9 cellular contexts compared by ENCODE assay signal in the genomic region with DNA sequence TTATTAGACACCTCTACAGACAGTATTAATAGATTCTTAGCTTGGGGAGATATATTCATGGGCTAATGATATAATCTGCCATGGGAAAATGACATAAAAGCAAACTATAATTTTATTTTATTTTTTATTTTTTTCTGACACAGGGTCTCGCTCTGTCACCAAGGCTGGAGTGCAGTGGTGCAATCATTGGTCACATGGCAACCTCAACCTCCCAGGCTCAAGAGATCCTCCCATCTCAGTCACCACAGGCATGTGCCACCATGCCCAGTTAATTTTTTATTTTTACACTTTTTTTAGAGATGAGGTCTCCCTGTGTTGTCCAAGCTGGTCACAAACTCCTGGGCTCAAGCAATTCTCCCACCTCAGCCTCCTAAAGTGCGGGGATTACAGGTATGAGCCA. TPM values are rescaled to one million over a fixed set of nuclear protein-coding genes. Genes with fewer than 3 reads are reported as not detected.
DNase-seq lines count a peak whose midpoint lies in the region; ATAC-seq and TF ChIP-seq lines count a peak whose summit lies in the region.
"Had no signal": no experiment of that assay in that cellular context is flagged by ENCODE, and none has a peak within 500 bp of the region (broad histone marks: within the 10 kb centered on the region; RNA-seq: fewer than 3 reads in every experiment).

No MANE protein-coding gene starts in this region.

- ATAC-seq in HG03025 (IDR thresholded peaks at IDR 0.05; ENCODE audit: low FRiP score, unreplicated experiment) (no peak), HG03139 (IDR thresholded peaks at IDR 0.05; ENCODE audit: unreplicated experiment) (no peak)

- H3K9me3 ChIP-seq in SK-N-MC (ENCODE audit: low read depth, low read length) (no peaks in the 10 kb centered on the region), spleen (no peaks in the 10 kb centered on the region)

- H3K4me1 ChIP-seq in spleen, result peaks cover 36 to 99% (median 97%) of the 10 kb centered on the region in 6 donors

- peak overlapping the region; percentile 51 for H3K9ac ChIP-seq in SK-N-MC (ENCODE audit: insufficient read length)

- H3K27ac Mint-ChIP-seq in glutamatergic neuron (ENCODE audit: unreplicated experiment), result no peak overlapping the region

- H3K27me3 ChIP-seq in HL-60 (ENCODE audit: insufficient read depth, poor library complexity, severe bottlenecking), result no peaks in the 10 kb centered on the region
- no peaks in the 10 kb centered on the region for H3K27me3 ChIP-seq in spleen (replicated peaks in 1 of 7)
- H3K27me3 ChIP-seq in H7 (ENCODE audit: control insufficient read depth, insufficient read depth, low read length), result no peaks in the 10 kb centered on the region

- H3K4me1 Mint-ChIP-seq in glutamatergic neuron (ENCODE audit: low read depth, unreplicated experiment), result peaks cover 57% of the 10 kb centered on the region

- TF ChIP-seq POLR2A in spleen (IDR thresholded peaks at IDR 0.05), result no peak

- H3K9me3 Mint-ChIP-seq in glutamatergic neuron (ENCODE audit: unreplicated experiment), result peaks cover 11% of the 10 kb centered on the region
- H3K9me3 Mint-ChIP-seq: IgD-negative memory B cell had no signal

- no peak overlapping the region for H3K4me3 ChIP-seq in HL-60 (replicated peaks; ENCODE audit: insufficient read depth, low read length)
- H3K4me3 ChIP-seq in SK-N-MC, result peak overlapping the region; percentile 66
- no peak overlapping the region for H3K4me3 ChIP-seq in spleen
- H3K4me3 ChIP-seq in H7 (ENCODE audit: insufficient read depth, low read depth, low read length), result no peak overlapping the region

- peak overlapping the region; percentile 26 for H3K4me3 Mint-ChIP-seq in glutamatergic neuron (ENCODE audit: unreplicated experiment)

- no peaks in the 10 kb centered on the region for H3K36me3 ChIP-seq in SK-N-MC (ENCODE audit: insufficient read depth, low read length)
- no peaks in the 10 kb centered on the region for H3K36me3 ChIP-seq in spleen
- H3K36me3 ChIP-seq in H7 (replicated peaks; ENCODE audit: control insufficient read depth, insufficient read depth, low read length), result no peaks in the 10 kb centered on the region

- no peak for TF ChIP-seq CTCF in HL-60 (IDR thresholded peaks at IDR 0.05; ENCODE audit: insufficient read depth, low read length)
- TF ChIP-seq CTCF in glutamatergic neuron (IDR thresholded peaks at IDR 0.05; ENCODE audit: partially characterized antibody, unreplicated experiment), result no peak
- TF ChIP-seq CTCF in spleen (IDR thresholded peaks at IDR 0.05 in 8 of 11, conservative IDR thresholded peaks at IDR 0.05 in 3 of 11), result no peak

- no peaks in the 10 kb centered on the region for H3K36me3 Mint-ChIP-seq in glutamatergic neuron (ENCODE audit: unreplicated experiment)

- intact Hi-C loops in spleen (cut with DNase I; ENCODE audit: low total_unique reads), result no loop called here

- 55 to 94% (median 81%) methylated on average over 2 of the region's 2 CpGs for WGBS in spleen, 5 donors

- peak in 1 of 2 experiments; percentile 62 for DNase-seq in HL-60 (ENCODE audit: low read depth in 1 of 2, low spot score in 1 of 2)
- no peak for DNase-seq in SK-N-MC (ENCODE audit: low read depth, low spot score)
- no peak for DNase-seq in glutamatergic neuron
- no peak for DNase-seq in spleen
- no peak for DNase-seq in H7
- DNase-seq: activated CD4-positive, CD25-positive, alpha-beta regulatory T cell treated with anti-CD3 and anti-CD28 coated beads, Interleukin-2, amount 50 U/mL, for 72 hours had no signal

- H3K27me3 Mint-ChIP-seq in glutamatergic neuron (ENCODE audit: unreplicated experiment), result peaks cover 9% of the 10 kb centered on the region
- H3K27me3 Mint-ChIP-seq: IgD-negative memory B cell had no signal

- peak overlapping the region; percentile 42 for H3K27ac ChIP-seq in HL-60 (replicated peaks)
- peak overlapping the region; percentile 72; the same call in 1 of the 2 replicates for H3K27ac ChIP-seq in SK-N-MC
- H3K27ac ChIP-seq in spleen, result peak overlapping the region in 7 of 8 donors; percentile 0 to 77 (median 67)

RNA-seq across cellular contexts. Expression of gene RTN4, which starts 39.3 kb away (rescaled TPM):
- total RNA-seq in glutamatergic neuron (ENCODE audit: unreplicated experiment), result 772 TPM
- total RNA-seq in spleen, result 100 to 1,000 TPM; 129 to 215 (median 168) TPM
- polyA plus RNA-seq in spleen, result 10 to 100 TPM; 55.2 to 87.4 (median 76.3) TPM
- total RNA-seq in H7 (2014; rRNA removed; shearing (Covaris generic)), result 131 and 136 TPM in 2 replicates
